In genomic region chr21:14718957-14719356, GRCh38 we compare ENCODE assay signal across 31 cellular contexts.
"Had no signal": no experiment of that assay in that cellular context is flagged by ENCODE, and none has a peak within 500 bp of the region (broad histone marks: within the 10 kb centered on the region; RNA-seq: fewer than 3 reads in every experiment).

No MANE protein-coding gene starts in this region.

- H3K36me3 ChIP-seq: ascending aorta, breast epithelium, cardiac muscle cell, colonic mucosa, esophagus squamous epithelium, gastroesophageal sphincter, heart right ventricle had no signal

- H3K4me3 ChIP-seq: ascending aorta, breast epithelium, cardiac muscle cell, colonic mucosa, dorsolateral prefrontal cortex, esophagus squamous epithelium, gastroesophageal sphincter, heart right ventricle had no signal

- H3K27me3 ChIP-seq: ascending aorta, breast epithelium, cardiac muscle cell, colonic mucosa, dorsolateral prefrontal cortex, esophagus squamous epithelium, gastroesophageal sphincter, heart right ventricle had no signal

- DNase-seq: activated CD4-positive, alpha-beta memory T cell treated with anti-CD3 and anti-CD28 coated beads, Interleukin-2, amount 10 ng/mL, durations not matched to agents 7 days and 5 days; activated CD4-positive, alpha-beta T cell treated with anti-CD3 and anti-CD28 coated beads for 1 hour; activated CD4-positive, alpha-beta T cell treated with anti-CD3 and anti-CD28 coated beads for 4 hours; activated CD4-positive, alpha-beta T cell treated with anti-CD3 and anti-CD28 coated beads, Interleukin-2, amount 10 ng/mL, durations not matched to agents 7 days and 5 days; activated CD4-positive, alpha-beta T cell treated with anti-CD3 and anti-CD28 coated beads, Interleukin-2, amount 50 U/mL, for 4 hours; activated CD8-positive, alpha-beta memory T cell treated with anti-CD3 and anti-CD28 coated beads, Interleukin-2, amount 50 U/mL, for 48 hours; activated gamma-delta T cell; activated naive CD4-positive, alpha-beta T cell; activated naive CD4-positive, alpha-beta T cell treated with anti-CD3 and anti-CD28 coated beads, Interleukin-2, amount 10 ng/mL, durations not matched to agents 7 days and 5 days; activated naive CD8-positive, alpha-beta T cell treated with anti-CD3 and anti-CD28 coated beads, Interleukin-2, amount 10 ng/mL, durations not matched to agents 7 days and 5 days; activated T-cell treated with anti-CD3 and anti-CD28 coated beads for 4 hours; activated T-cell treated with anti-CD3 and anti-CD28 coated beads, Interleukin-2, amount 50 U/mL, for 24 hours; activated T-cell treated with anti-CD3 and anti-CD28 coated beads, Interleukin-2, amount 50 U/mL, for 72 hours; central memory CD4-positive, alpha-beta T cell; cerebellar nuclear complex; colonic mucosa; dorsolateral prefrontal cortex; effector memory CD8-positive, alpha-beta T cell; esophagus squamous epithelium; foreskin melanocyte; heart right ventricle; T-helper 1 cell; T-helper 17 cell had no signal

- H3K4me1 ChIP-seq: ascending aorta, breast epithelium, colonic mucosa, esophagus squamous epithelium, gastroesophageal sphincter, heart right ventricle had no signal

- H3K27ac ChIP-seq: ascending aorta, breast epithelium, cardiac muscle cell, colonic mucosa, dorsolateral prefrontal cortex, epithelial cell of prostate, esophagus squamous epithelium, gastroesophageal sphincter, heart right ventricle, VCaP had no signal

- ATAC-seq: activated naive CD4-positive, alpha-beta T cell treated with anti-CD3 and anti-CD28 coated beads, Interleukin-2, amount 50 U/mL, for 72 hours; activated T-cell treated with anti-CD3 and anti-CD28 coated beads, Interleukin-2, amount 50 U/mL, for 72 hours; effector memory CD8-positive, alpha-beta T cell; gastroesophageal sphincter; heart right ventricle; T-helper 17 cell; WTC11 had no signal

- H3K9me3 ChIP-seq: ascending aorta, breast epithelium, colonic mucosa, esophagus squamous epithelium, gastroesophageal sphincter had no signal
